ENCODE assay signal across 12 cellular contexts in genomic region chr3:127639173-127640030, GRCh38. TPM values are rescaled to one million over a fixed set of nuclear protein-coding genes. Genes with fewer than 3 reads are reported as not detected.
DNase-seq lines count a peak whose midpoint lies in the region; ATAC-seq and TF ChIP-seq lines count a peak whose summit lies in the region.
"Had no signal": no experiment of that assay in that cellular context is flagged by ENCODE, and none has a peak within 500 bp of the region (broad histone marks: within the 10 kb centered on the region; RNA-seq: fewer than 3 reads in every experiment).

No MANE protein-coding gene starts in this region.

- no peak overlapping the region for H3K4me3 Mint-ChIP-seq in natural killer cell treated with Interleukin-12 subunit alpha and Interleukin-12 subunit beta and Interleukin-15 and Interleukin-18, amount 100 ng/mL, for 72 hours
- no peak overlapping the region for H3K4me3 Mint-ChIP-seq in natural killer cell
- H3K4me3 Mint-ChIP-seq: activated CD4-positive, alpha-beta T cell treated with anti-CD3 and anti-CD28 coated beads for 36 hours; nephron had no signal

- no peaks in the 10 kb centered on the region for H3K4me1 ChIP-seq in foreskin keratinocyte
- H3K4me1 ChIP-seq: esophagus muscularis mucosa had no signal

- H3K36me3 Mint-ChIP-seq in natural killer cell treated with Interleukin-12 subunit alpha and Interleukin-12 subunit beta and Interleukin-15 and Interleukin-18, amount 100 ng/mL, for 72 hours: no peaks in the 10 kb centered on the region
- H3K36me3 Mint-ChIP-seq in natural killer cell: no peaks in the 10 kb centered on the region

- peaks cover 26 to 31% of the 10 kb centered on the region in 2 donors for H3K4me1 Mint-ChIP-seq in natural killer cell treated with Interleukin-12 subunit alpha and Interleukin-12 subunit beta and Interleukin-15 and Interleukin-18, amount 100 ng/mL, for 72 hours (ENCODE audit: low read depth in 2 of 2)
- peaks cover 18% of the 10 kb centered on the region in 2 donors for H3K4me1 Mint-ChIP-seq in natural killer cell

- TF ChIP-seq CTCF in natural killer cell (IDR thresholded peaks at IDR 0.05) (no peak), foreskin keratinocyte (conservative IDR thresholded peaks at IDR 0.05) (no peak), GM10266 (IDR thresholded peaks at IDR 0.05; ENCODE audit: control insufficient read depth, insufficient read depth, low read depth, missing control alignments) (no peak)

- peaks cover 4% of the 10 kb centered on the region for H3K27me3 ChIP-seq in foreskin keratinocyte
- H3K27me3 ChIP-seq: esophagus muscularis mucosa had no signal

- peak overlapping the region; percentile 77 to 85 for H3K27ac Mint-ChIP-seq in natural killer cell treated with Interleukin-12 subunit alpha and Interleukin-12 subunit beta and Interleukin-15 and Interleukin-18, amount 100 ng/mL, for 72 hours
- H3K27ac Mint-ChIP-seq in natural killer cell: no peak overlapping the region
- H3K27ac Mint-ChIP-seq: activated CD4-positive, alpha-beta T cell treated with anti-CD3 and anti-CD28 coated beads for 36 hours had no signal

- intact Hi-C loops in natural killer cell (cut with micrococcal nuclease): no loop called here

- ATAC-seq in natural killer cell treated with Interleukin-12 subunit alpha and Interleukin-12 subunit beta and Interleukin-15 and Interleukin-18, amount 100 ng/mL, for 72 hours: no peak
- ATAC-seq in natural killer cell (no peak), foreskin keratinocyte (peak; percentile 49), GM18861 (IDR thresholded peaks at IDR 0.05; ENCODE audit: unreplicated experiment) (no peak)
- ATAC-seq: activated CD4-positive, alpha-beta T cell treated with anti-CD3 and anti-CD28 coated beads for 36 hours had no signal

- DNase-seq in natural killer cell treated with Interleukin-12 subunit alpha and Interleukin-12 subunit beta and Interleukin-15 and Interleukin-18, amount 100 ng/mL, for 72 hours (ENCODE audit: low spot score): no peak
- DNase-seq in natural killer cell (no peak), T1000 (lab: John Stamatoyannopoulos, UW) (peak; percentile 65), foreskin keratinocyte (peak; percentile 26 to 67), NOMO-1 treated with DMSO at 0.1 percent for 48 hours (lab: John Stamatoyannopoulos, UW; ENCODE audit: unreplicated experiment) (no peak), GM10266 (ENCODE audit: extremely low spot score) (no peak)
- DNase-seq in activated CD4-positive, alpha-beta T cell treated with anti-CD3 and anti-CD28 coated beads, Interleukin-2, amount 50 U/mL, for 1 hour: no peak
- DNase-seq: activated CD4-positive, alpha-beta T cell treated with anti-CD3 and anti-CD28 coated beads for 36 hours; NCI-H1105 treated with DMSO at 0.1 percent for 48 hours had no signal

- H3K27ac ChIP-seq in foreskin keratinocyte: no peak overlapping the region
- H3K27ac ChIP-seq: esophagus muscularis mucosa had no signal

- peaks cover 0 to 4% of the 10 kb centered on the region in 2 donors for H3K27me3 Mint-ChIP-seq in natural killer cell treated with Interleukin-12 subunit alpha and Interleukin-12 subunit beta and Interleukin-15 and Interleukin-18, amount 100 ng/mL, for 72 hours
- H3K27me3 Mint-ChIP-seq in natural killer cell (ENCODE audit: low read depth in 2 of 2): peaks cover 3 to 7% of the 10 kb centered on the region in 2 donors
- H3K27me3 Mint-ChIP-seq: activated CD4-positive, alpha-beta T cell treated with anti-CD3 and anti-CD28 coated beads for 36 hours had no signal

- no peaks in the 10 kb centered on the region for H3K9me3 Mint-ChIP-seq in natural killer cell treated with Interleukin-12 subunit alpha and Interleukin-12 subunit beta and Interleukin-15 and Interleukin-18, amount 100 ng/mL, for 72 hours
- no peaks in the 10 kb centered on the region for H3K9me3 Mint-ChIP-seq in natural killer cell
- H3K9me3 Mint-ChIP-seq: nephron had no signal

RNA-seq across cellular contexts. Expression of gene PODXL2, which starts 10.4 kb away (rescaled TPM):
- 1 to 10 TPM; 3.1 to 3.4 TPM for total RNA-seq in natural killer cell treated with Interleukin-12 subunit alpha and Interleukin-12 subunit beta and Interleukin-15 and Interleukin-18, amount 100 ng/mL, for 72 hours
- 1 to 10 TPM; 2.2 to 3.5 (median 2.7) TPM for total RNA-seq in natural killer cell
- 2.5 and 3.4 TPM in 2 replicates for total RNA-seq in foreskin keratinocyte
- polyA plus RNA-seq in foreskin keratinocyte: 2.5 and 3.5 TPM in 2 replicates

RNA-seq across cellular contexts. Expression of gene ABTB1, which starts 33.4 kb away (rescaled TPM):
- 10 to 100 TPM; 16.9 to 18.3 TPM for total RNA-seq in natural killer cell treated with Interleukin-12 subunit alpha and Interleukin-12 subunit beta and Interleukin-15 and Interleukin-18, amount 100 ng/mL, for 72 hours
- total RNA-seq in natural killer cell (100 to 1,000 TPM in 2 of 3 donors, 10 to 100 TPM in 1; 98.8 to 127 (median 107) TPM), foreskin keratinocyte (6.6 and 6.9 TPM in 2 replicates)
- 12.8 and 14.2 TPM in 2 replicates for polyA plus RNA-seq in foreskin keratinocyte

RNA-seq across cellular contexts. Expression of gene MCM2, which starts 41.2 kb away (rescaled TPM):
- total RNA-seq in natural killer cell treated with Interleukin-12 subunit alpha and Interleukin-12 subunit beta and Interleukin-15 and Interleukin-18, amount 100 ng/mL, for 72 hours: 100 to 1,000 TPM in 1 of 2 donors, 10 to 100 TPM in 1; 99.5 to 202 TPM
- total RNA-seq in natural killer cell: 10 to 100 TPM; 18.8 to 21.4 (median 20.4) TPM
- 63.9 and 77.5 TPM in 2 replicates for total RNA-seq in foreskin keratinocyte
- 35.3 and 42.2 TPM in 2 replicates for polyA plus RNA-seq in foreskin keratinocyte

RNA-seq across cellular contexts. Expression of gene TPRA1, which starts 48.9 kb away (rescaled TPM):
- 10 to 100 TPM; 29.4 to 54.9 TPM for total RNA-seq in natural killer cell treated with Interleukin-12 subunit alpha and Interleukin-12 subunit beta and Interleukin-15 and Interleukin-18, amount 100 ng/mL, for 72 hours
- 10 to 100 TPM; 15.4 to 22.7 (median 22.1) TPM for total RNA-seq in natural killer cell
- 31.5 and 34.8 TPM in 2 replicates for total RNA-seq in foreskin keratinocyte
- 35.9 and 40.6 TPM in 2 replicates for polyA plus RNA-seq in foreskin keratinocyte

Comparison
In these comparisons a context has a peak if more than half of its experiments do, and no peak if none do; other contexts are left out.
1. H3K27ac Mint-ChIP-seq: peak in natural killer cell treated with Interleukin-12 subunit alpha and Interleukin-12 subunit beta and Interleukin-15 and Interleukin-18, amount 100 ng/mL, for 72 hours (2 of 2); none in natural killer cell (0 of 2).
2. RNA of gene ABTB1, which starts 33.4 kb away (total RNA-seq): 98.8 to 127 TPM in natural killer cell; 16.9 to 18.3 TPM in natural killer cell treated with Interleukin-12 subunit alpha and Interleukin-12 subunit beta and Interleukin-15 and Interleukin-18, amount 100 ng/mL, for 72 hours and 6.6 to 6.9 TPM in foreskin keratinocyte; every median in the first group is over 4 times any median in the second.
3. DNase-seq: peak in T1000 (single experiment) and foreskin keratinocyte (2 of 2); none in natural killer cell treated with Interleukin-12 subunit alpha and Interleukin-12 subunit beta and Interleukin-15 and Interleukin-18, amount 100 ng/mL, for 72 hours (single experiment), natural killer cell (single experiment), NOMO-1 treated with DMSO at 0.1 percent for 48 hours (single experiment), GM10266 (single experiment) and activated CD4-positive, alpha-beta T cell treated with anti-CD3 and anti-CD28 coated beads, Interleukin-2, amount 50 U/mL, for 1 hour (single experiment).